In genomic region chr15:38563723-38564519, GRCh38 we compare ENCODE assay signal across 2 cellular contexts.
TF ChIP-seq lines count a peak whose summit lies in the region.

No MANE protein-coding gene starts in this region.

TF ChIP-seq in IMR-90, 13 proteins besides CTCF, POLR2A, EP300 and RAD21:
- TF ChIP-seq NFE2L2 (IDR thresholded peaks at IDR 0.05; ENCODE audit: low read depth, low read length) (no peak), SMC3 (IDR thresholded peaks at IDR 0.05; ENCODE audit: low read depth, low read length) (peak; percentile 55), RCOR1 (IDR thresholded peaks at IDR 0.05; ENCODE audit: insufficient replicate concordance, low read length) (peak; percentile 45)
TF ChIP-seq in IMR-90: peak in this region for 2.

TF ChIP-seq in GM12878, 131 proteins besides CTCF, POLR2A, EP300 and RAD21 (continues in another document):
- TF ChIP-seq NR2C1 (IDR thresholded peaks at IDR 0.05) = no peak
- no peak for TF ChIP-seq CHD4 (IDR thresholded peaks at IDR 0.05)
- no peak for TF ChIP-seq MXI1 (IDR thresholded peaks at IDR 0.05; ENCODE audit: low read depth, low read length)
- no peak for TF ChIP-seq RAD51 (IDR thresholded peaks at IDR 0.05)
- no peak for TF ChIP-seq PKNOX1 (IDR thresholded peaks at IDR 0.05)
- 0 out of 2 replicates have a peak, but pooled peaks have one; percentile 10 for TF ChIP-seq CREB1 (IDR thresholded peaks at IDR 0.05; ENCODE audit: low read depth)
- TF ChIP-seq RELA (IDR thresholded peaks at IDR 0.05; ENCODE audit: borderline replicate concordance, partially characterized antibody) = peak; percentile 60
- TF ChIP-seq ZNF217 (IDR thresholded peaks at IDR 0.05) = peak; percentile 28; the same call in 1 of the 2 replicates
- TF ChIP-seq E2F4 (IDR thresholded peaks at IDR 0.05; ENCODE audit: low read depth, low read length) = no peak
- TF ChIP-seq HDGF (IDR thresholded peaks at IDR 0.05) = peak; percentile 82
- no peak for TF ChIP-seq BRCA1 (IDR thresholded peaks at IDR 0.05; ENCODE audit: low read depth, low read length)
- TF ChIP-seq DPF2 (IDR thresholded peaks at IDR 0.05) = peak; percentile 74; the same call in 1 of the 2 replicates
- no peak for TF ChIP-seq SREBF1 (IDR thresholded peaks at IDR 0.05; ENCODE audit: low read length)
- no peak for TF ChIP-seq YBX1 (IDR thresholded peaks at IDR 0.05)
- TF ChIP-seq FOXM1 (IDR thresholded peaks at IDR 0.05; ENCODE audit: low read depth, low read length) = 0 out of 2 replicates have a peak, but pooled peaks have one; percentile 15
- TF ChIP-seq JUND (IDR thresholded peaks at IDR 0.05; ENCODE audit: low read depth, low read length) = no peak
- TF ChIP-seq HDAC6 (IDR thresholded peaks at IDR 0.05; ENCODE audit: unreplicated experiment) = no peak
- TF ChIP-seq CBX5 (IDR thresholded peaks at IDR 0.05; ENCODE audit: low read depth) = peak; percentile 73; the same call in 1 of the 2 replicates
- no peak for TF ChIP-seq ZZZ3 (IDR thresholded peaks at IDR 0.05; ENCODE audit: control insufficient read depth, insufficient read length, low read depth)
- no peak for TF ChIP-seq REST (IDR thresholded peaks at IDR 0.05; ENCODE audit: low read depth, low read length)
- no peak for TF ChIP-seq STAT3 (IDR thresholded peaks at IDR 0.05; ENCODE audit: low read depth, low read length)
- TF ChIP-seq NRF1 (conservative IDR thresholded peaks at IDR 0.05; ENCODE audit: low read depth, low read length) = no peak
- TF ChIP-seq ZBTB4 (CRISPR knock-in tag; IDR thresholded peaks at IDR 0.05) = no peak
- no peak for TF ChIP-seq IRF5 (IDR thresholded peaks at IDR 0.05; ENCODE audit: borderline replicate concordance)
- no peak for TF ChIP-seq MEF2A (IDR thresholded peaks at IDR 0.05; ENCODE audit: insufficient read depth, low read depth, low read length)
- no peak for TF ChIP-seq CHD1 (IDR thresholded peaks at IDR 0.05; ENCODE audit: low read depth, low read length)
- no peak for TF ChIP-seq TAF1 (IDR thresholded peaks at IDR 0.05; ENCODE audit: borderline replicate concordance, low read depth, low read length)
- no peak for TF ChIP-seq CBFB (IDR thresholded peaks at IDR 0.05; ENCODE audit: low read depth)
- TF ChIP-seq FOS (IDR thresholded peaks at IDR 0.05; ENCODE audit: borderline replicate concordance, extremely low read depth, insufficient read length) = no peak
- TF ChIP-seq ZBED1 (IDR thresholded peaks at IDR 0.05; ENCODE audit: borderline replicate concordance) = no peak
- no peak for TF ChIP-seq NKRF (conservative IDR thresholded peaks at IDR 0.05)
- no peak for TF ChIP-seq MTA3 (IDR thresholded peaks at IDR 0.05; ENCODE audit: borderline replicate concordance, low read length)
- TF ChIP-seq PBX3 (IDR thresholded peaks at IDR 0.05; ENCODE audit: insufficient replicate concordance, low read depth, low read length) = peak; percentile 3
- TF ChIP-seq STAT1 (conservative IDR thresholded peaks at IDR 0.05) = no peak
- TF ChIP-seq RBBP5 (conservative IDR thresholded peaks at IDR 0.05) = no peak
- TF ChIP-seq CEBPZ (IDR thresholded peaks at IDR 0.05; ENCODE audit: low read depth, low read length) = no peak
- TF ChIP-seq USF1 (IDR thresholded peaks at IDR 0.05; ENCODE audit: borderline replicate concordance, extremely low read length, insufficient read depth, low read depth, low read length) = no peak
